Comparison of ENCODE assay signal across 16 cellular contexts in the genomic region with DNA sequence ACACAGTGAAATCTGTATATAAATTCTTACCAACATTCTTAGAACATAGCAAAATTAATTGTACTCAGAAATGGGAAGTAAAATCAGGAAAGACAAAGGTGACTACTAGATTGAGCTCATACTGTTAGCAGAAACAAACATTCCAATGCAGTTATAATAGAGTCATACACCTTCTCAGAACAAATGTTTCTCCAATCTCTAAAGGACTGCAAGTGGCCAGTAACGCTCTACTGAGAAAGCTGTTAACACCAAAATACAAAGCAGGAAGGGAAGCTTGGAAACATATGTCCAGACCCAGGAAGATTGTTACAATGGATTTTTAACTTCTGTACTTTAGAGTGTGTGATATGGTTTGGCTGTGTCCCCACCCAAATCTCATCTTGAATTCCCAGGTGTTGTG.
"Had no signal": no experiment of that assay in that cellular context is flagged by ENCODE, and none has a peak within 500 bp of the region (broad histone marks: within the 10 kb centered on the region; RNA-seq: fewer than 3 reads in every experiment).

No MANE protein-coding gene starts in this region.

- H3K4me1 Mint-ChIP-seq: immature natural killer cell; natural killer cell; stimulated activated naive CD8-positive, alpha-beta T cell treated with anti-CD3 and anti-CD28 coated beads, Interleukin-15, amount 100 ng/mL, for 72 hours had no signal

- H3K9me3 Mint-ChIP-seq: activated naive CD4-positive, alpha-beta T cell treated with anti-CD3 and anti-CD28 coated beads for 36 hours; activated naive CD8-positive, alpha-beta T cell treated with anti-CD3 and anti-CD28 coated beads, Interleukin-2, amount 50 U/mL, for 24 hours; dendritic cell treated with granulocyte-macrophage colony-stimulating factor and Interleukin-4, amounts not matched to agents 40 ng/mL and 50 ng/mL, for 4 days; natural killer cell; stimulated activated naive CD8-positive, alpha-beta T cell treated with anti-CD3 and anti-CD28 coated beads, Interleukin-15, amount 100 ng/mL, for 72 hours had no signal

- H3K36me3 ChIP-seq: breast epithelium, right lobe of liver, upper lobe of left lung had no signal

- DNase-seq: activated CD4-positive, alpha-beta T cell treated with anti-CD3 and anti-CD28 coated beads for 1 hour; activated CD4-positive, alpha-beta T cell treated with anti-CD3 and anti-CD28 coated beads, Interleukin-2, amount 50 U/mL, for 4 hours; cerebellar nuclear complex; effector memory CD4-positive, alpha-beta T cell; natural killer cell had no signal

- H3K27ac Mint-ChIP-seq: activated naive CD4-positive, alpha-beta T cell treated with anti-CD3 and anti-CD28 coated beads for 36 hours; activated naive CD8-positive, alpha-beta T cell treated with anti-CD3 and anti-CD28 coated beads, Interleukin-2, amount 50 U/mL, for 24 hours; dendritic cell treated with granulocyte-macrophage colony-stimulating factor and Interleukin-4, amounts not matched to agents 40 ng/mL and 50 ng/mL, for 4 days; immature natural killer cell; natural killer cell had no signal

- H3K4me1 ChIP-seq: breast epithelium, testis had no signal

- H3K9me3 ChIP-seq: breast epithelium, right lobe of liver, testis, upper lobe of left lung had no signal

- H3K4me3 Mint-ChIP-seq: activated naive CD4-positive, alpha-beta T cell treated with anti-CD3 and anti-CD28 coated beads for 36 hours; activated naive CD8-positive, alpha-beta T cell treated with anti-CD3 and anti-CD28 coated beads, Interleukin-2, amount 50 U/mL, for 24 hours; dendritic cell treated with granulocyte-macrophage colony-stimulating factor and Interleukin-4, amounts not matched to agents 40 ng/mL and 50 ng/mL, for 4 days; immature natural killer cell; natural killer cell; stimulated activated naive CD8-positive, alpha-beta T cell treated with anti-CD3 and anti-CD28 coated beads, Interleukin-15, amount 100 ng/mL, for 72 hours had no signal

- H3K4me3 ChIP-seq: breast epithelium, right lobe of liver, smooth muscle cell, testis, upper lobe of left lung had no signal

- H3K27me3 ChIP-seq: breast epithelium, right lobe of liver, testis, upper lobe of left lung had no signal

- H3K4me2 ChIP-seq: smooth muscle cell had no signal

- ATAC-seq: activated naive CD8-positive, alpha-beta T cell treated with anti-CD3 and anti-CD28 coated beads, Interleukin-2, amount 50 U/mL, for 24 hours had no signal

- H3K36me3 Mint-ChIP-seq: immature natural killer cell, natural killer cell had no signal

- H3K27ac ChIP-seq: breast epithelium, epithelial cell of prostate, right lobe of liver, testis, upper lobe of left lung had no signal
